ENCODE assay signal across 22 cellular contexts in genomic region chr20:3315110-3315509, GRCh38.
DNase-seq lines count a peak whose midpoint lies in the region; TF ChIP-seq lines count a peak whose summit lies in the region.
"Had no signal": no experiment of that assay in that cellular context is flagged by ENCODE, and none has a peak within 500 bp of the region (broad histone marks: within the 10 kb centered on the region; RNA-seq: fewer than 3 reads in every experiment).

No MANE protein-coding gene starts in this region.

- WGBS in esophagus, 2 donors = 53 to 65% methylated on average over 2 of the region's 2 CpGs
- 17% methylated on average over 2 of the region's 2 CpGs for WGBS in prostate gland

- no peaks in the 10 kb centered on the region for H3K36me3 Mint-ChIP-seq in activated CD4-positive, alpha-beta T cell treated with anti-CD3 and anti-CD28 coated beads, Interleukin-2, amount 10 ng/mL, durations not matched to agents 24 days and 14 days (ENCODE audit: low read depth)

- H3K9me3 Mint-ChIP-seq in activated CD4-positive, alpha-beta T cell treated with anti-CD3 and anti-CD28 coated beads, Interleukin-2, amount 10 ng/mL, durations not matched to agents 24 days and 14 days = no peaks in the 10 kb centered on the region
- H3K9me3 Mint-ChIP-seq: CD4-positive, alpha-beta memory T cell; central memory CD8-positive, alpha-beta T cell; IgD-negative memory B cell; naive thymus-derived CD4-positive, alpha-beta T cell had no signal

- no peaks in the 10 kb centered on the region for H3K27me3 ChIP-seq in esophagus (ENCODE audit: control insufficient read depth in 1 of 2, insufficient read depth in 2 of 2, low read length in 2 of 2)
- no peaks in the 10 kb centered on the region for H3K27me3 ChIP-seq in prostate gland (replicated peaks; ENCODE audit: insufficient read depth)
- no peaks in the 10 kb centered on the region for H3K27me3 ChIP-seq in WERI-Rb-1 (ENCODE audit: insufficient read depth, low read depth, severe bottlenecking)
- H3K27me3 ChIP-seq: pancreas, SJCRH30 had no signal

- TF ChIP-seq POLR2A in prostate gland (IDR thresholded peaks at IDR 0.05) = no peak

- H3K36me3 ChIP-seq in SK-N-MC (ENCODE audit: insufficient read depth, low read length) = no peaks in the 10 kb centered on the region
- H3K36me3 ChIP-seq in esophagus (ENCODE audit: control insufficient read depth in 2 of 2, insufficient read depth in 2 of 2, low read length in 1 of 2) = peaks cover 0 to 4% of the 10 kb centered on the region in 2 donors
- no peaks in the 10 kb centered on the region for H3K36me3 ChIP-seq in prostate gland
- H3K36me3 ChIP-seq in WERI-Rb-1 = no peaks in the 10 kb centered on the region; the same call in 1 of the 2 replicates
- H3K36me3 ChIP-seq: pancreas had no signal

- no peak overlapping the region for H3K4me3 Mint-ChIP-seq in activated CD4-positive, alpha-beta T cell treated with anti-CD3 and anti-CD28 coated beads, Interleukin-2, amount 10 ng/mL, durations not matched to agents 24 days and 14 days
- H3K4me3 Mint-ChIP-seq: CD4-positive, alpha-beta memory T cell; central memory CD8-positive, alpha-beta T cell; IgD-negative memory B cell; naive thymus-derived CD4-positive, alpha-beta T cell had no signal

- no peaks in the 10 kb centered on the region for H3K27me3 Mint-ChIP-seq in activated CD4-positive, alpha-beta T cell treated with anti-CD3 and anti-CD28 coated beads, Interleukin-2, amount 10 ng/mL, durations not matched to agents 24 days and 14 days
- H3K27me3 Mint-ChIP-seq: CD4-positive, alpha-beta memory T cell; central memory CD8-positive, alpha-beta T cell; IgD-negative memory B cell; naive thymus-derived CD4-positive, alpha-beta T cell had no signal

- no peaks in the 10 kb centered on the region for H3K4me1 Mint-ChIP-seq in activated CD4-positive, alpha-beta T cell treated with anti-CD3 and anti-CD28 coated beads, Interleukin-2, amount 10 ng/mL, durations not matched to agents 24 days and 14 days
- H3K4me1 Mint-ChIP-seq: CD4-positive, alpha-beta memory T cell; central memory CD8-positive, alpha-beta T cell; IgD-negative memory B cell had no signal

- TF ChIP-seq CTCF in prostate gland (IDR thresholded peaks at IDR 0.05) = no peak
- no peak for TF ChIP-seq CTCF in WERI-Rb-1 (IDR thresholded peaks at IDR 0.05; ENCODE audit: low read depth, low read length)

- H3K9me3 ChIP-seq in SK-N-MC (ENCODE audit: low read depth, low read length) (no peaks in the 10 kb centered on the region), esophagus (ENCODE audit: control insufficient read depth in 2 of 2, insufficient read depth in 1 of 2, low read depth in 1 of 2, low read length in 1 of 2) (no peaks in the 10 kb centered on the region), prostate gland (no peaks in the 10 kb centered on the region), WERI-Rb-1 (ENCODE audit: severe bottlenecking) (no peaks in the 10 kb centered on the region)
- H3K9me3 ChIP-seq: pancreas, SJCRH30 had no signal

- 0 out of 2 replicates have a peak overlapping the region, but pooled peaks have one; percentile 3 for H3K27ac ChIP-seq in SK-N-MC
- peak overlapping the region; percentile 35 to 70 for H3K27ac ChIP-seq in esophagus (ENCODE audit: low read depth in 2 of 2, low read length in 1 of 2)
- H3K27ac ChIP-seq in prostate gland = peak overlapping the region; percentile 48 to 52
- H3K27ac ChIP-seq in WERI-Rb-1 = no peak overlapping the region
- H3K27ac ChIP-seq: SJCRH30, VCaP had no signal

- DNase-seq in EH (ENCODE audit: low read depth) (peak; percentile 9), SK-N-MC (ENCODE audit: low read depth, low spot score) (no peak), prostate gland (ENCODE audit: low spot score) (peak; percentile 35), RKO (ENCODE audit: low spot score) (no peak), WERI-Rb-1 (no peak), T-helper 2 cell (no peak)
- DNase-seq in activated CD4-positive, alpha-beta T cell treated with anti-CD3 and anti-CD28 coated beads, Interleukin-2, amount 10 ng/mL, durations not matched to agents 24 days and 14 days = no peak
- DNase-seq: activated CD4-positive, alpha-beta T cell treated with anti-CD3 and anti-CD28 coated beads, Interleukin-2, amount 50 U/mL, for 4 hours; activated CD8-positive, alpha-beta memory T cell treated with anti-CD3 and anti-CD28 coated beads, Interleukin-2, amount 50 U/mL, for 48 hours; activated effector memory CD4-positive, alpha-beta T cell treated with Interleukin-2 at 50 U/mL for 16 hours; CD4-positive, alpha-beta memory T cell; naive thymus-derived CD4-positive, alpha-beta T cell; NCI-H1694; pancreas; PC-3; SJCRH30; stimulated activated naive CD8-positive, alpha-beta T cell treated with anti-CD3 and anti-CD28 coated beads, Interleukin-15, Interleukin-2, amounts not matched to agents 100 U/mL and 50 U/mL, for 24 hours; trophoblast cell had no signal

- no peak overlapping the region for H3K27ac Mint-ChIP-seq in activated CD4-positive, alpha-beta T cell treated with anti-CD3 and anti-CD28 coated beads, Interleukin-2, amount 10 ng/mL, durations not matched to agents 24 days and 14 days
- H3K27ac Mint-ChIP-seq: IgD-negative memory B cell had no signal

- H3K4me3 ChIP-seq in SK-N-MC (no peak overlapping the region), esophagus (ENCODE audit: low read depth in 1 of 2, low read length in 2 of 2) (no peak overlapping the region), prostate gland (no peak overlapping the region), WERI-Rb-1 (ENCODE audit: low read depth, low read length) (no peak overlapping the region)
- H3K4me3 ChIP-seq: pancreas, SJCRH30 had no signal

- intact Hi-C loops in prostate gland (cut with DNase I) = loop anchor here (10.0 kb wide), 2 partner anchors 100 to 260 kb away; no protein-coding TSS in a partner anchor
- intact Hi-C loops in activated CD4-positive, alpha-beta T cell treated with anti-CD3 and anti-CD28 coated beads, Interleukin-2, amount 10 ng/mL, durations not matched to agents 24 days and 14 days (cut with micrococcal nuclease) = loop anchor here (5.0 kb wide), 1 partner anchor 263 kb away; no protein-coding TSS in a partner anchor

- no peak overlapping the region for H3K9ac ChIP-seq in SK-N-MC (ENCODE audit: insufficient read length)

- H3K4me1 ChIP-seq in esophagus (ENCODE audit: control insufficient read depth in 2 of 2, insufficient read depth in 2 of 2, low read length in 1 of 2) (peaks cover 0 to 9% of the 10 kb centered on the region in 2 donors), prostate gland (replicated peaks) (no peaks in the 10 kb centered on the region)
- H3K4me1 ChIP-seq: SJCRH30 had no signal

Comparison
In these comparisons a context has a peak if more than half of its experiments do, and no peak if none do; other contexts are left out.
1. DNase-seq: peak in EH (single experiment) and prostate gland (single experiment); none in SK-N-MC (single experiment), activated CD4-positive, alpha-beta T cell treated with anti-CD3 and anti-CD28 coated beads, Interleukin-2, amount 10 ng/mL, durations not matched to agents 24 days and 14 days (single experiment), RKO (single experiment), WERI-Rb-1 (single experiment) and T-helper 2 cell (0 of 5).